Comparison of ENCODE assay signal across 8 cellular contexts in genomic region chr6:151014404-151015150, GRCh38.
DNase-seq lines count a peak whose midpoint lies in the region; ATAC-seq, FAIRE-seq and TF ChIP-seq lines count a peak whose summit lies in the region.

No MANE protein-coding gene starts in this region.

- no peaks in the 10 kb centered on the region for H3K27me3 ChIP-seq in astrocyte (ENCODE audit: insufficient read depth, low read length)

- TF ChIP-seq CTCF in astrocyte (IDR thresholded peaks at IDR 0.05; ENCODE audit: insufficient read depth, low read depth, low read length): peak; percentile 98

- H3K4me3 Mint-ChIP-seq in astrocyte (ENCODE audit: unreplicated experiment): no peak overlapping the region

- H3K9me3 ChIP-seq in astrocyte (ENCODE audit: insufficient read depth, low read depth, low read length): no peaks in the 10 kb centered on the region

- H3K27ac Mint-ChIP-seq in astrocyte (ENCODE audit: unreplicated experiment): peak overlapping the region; percentile 80

- peak; percentile 50 for FAIRE-seq in astrocyte (lab: Jason Lieb, UNC)

- H3K9me3 Mint-ChIP-seq in astrocyte (ENCODE audit: unreplicated experiment): no peaks in the 10 kb centered on the region

- H3K9ac ChIP-seq in astrocyte (ENCODE audit: low read length): peak overlapping the region; percentile 21

- H3K4me1 Mint-ChIP-seq in astrocyte (ENCODE audit: low read depth, unreplicated experiment): peaks cover 17% of the 10 kb centered on the region

- DNase-seq in DMS153 treated with DMSO at 0.1 percent for 48 hours (lab: John Stamatoyannopoulos, UW; ENCODE audit: unreplicated experiment) (peak; percentile 90), NCI-H1092 (lab: John Stamatoyannopoulos, UW) (peak; percentile 35), T-helper 2 cell (peak in 4 of 5 experiments; percentile 17 to 82 (median 41)), astrocyte (ENCODE audit: low read depth) (no peak), iPS DF 4.7 (ENCODE audit: extremely low read depth, low spot score) (peak; percentile 22), smooth muscle cell of the brain vasculature (ENCODE audit: low read depth, low spot score) (peak; percentile 66)

- H3K27me3 Mint-ChIP-seq in astrocyte (ENCODE audit: low read depth, unreplicated experiment): no peaks in the 10 kb centered on the region

- peak overlapping the region; percentile 3 for H3K27ac ChIP-seq in astrocyte (ENCODE audit: low read depth, low read length)

- H2AFZ ChIP-seq in astrocyte (ENCODE audit: low read depth, low read length): no peak overlapping the region

- no peak overlapping the region for H3K4me2 ChIP-seq in astrocyte (ENCODE audit: low read length)

- peaks cover 11% of the 10 kb centered on the region for H3K36me3 Mint-ChIP-seq in astrocyte (ENCODE audit: low read depth, unreplicated experiment)

- H3K79me2 ChIP-seq in astrocyte (ENCODE audit: insufficient read depth, low read length): no peaks in the 10 kb centered on the region

- peaks cover 13% of the 10 kb centered on the region for H3K36me3 ChIP-seq in astrocyte (ENCODE audit: insufficient read depth, low read length)

- H4K20me1 ChIP-seq in astrocyte (ENCODE audit: insufficient read depth, low read length): no peaks in the 10 kb centered on the region

- H3K4me3 ChIP-seq in astrocyte (ENCODE audit: insufficient read depth, low read depth, low read length): no peak overlapping the region

- ATAC-seq in GM21786 (IDR thresholded peaks at IDR 0.05; ENCODE audit: unreplicated experiment) (peak; percentile 65), HG02938 (IDR thresholded peaks at IDR 0.05; ENCODE audit: unreplicated experiment) (no peak)

- peaks cover 24% of the 10 kb centered on the region for H3K4me1 ChIP-seq in astrocyte (ENCODE audit: insufficient read depth, low read length)
